10 cellular contexts compared by ENCODE assay signal in genomic region chr10:71728218-71728737, GRCh38. TPM values are rescaled to one million over a fixed set of nuclear protein-coding genes. Genes with fewer than 3 reads are reported as not detected.
DNase-seq lines count a peak whose midpoint lies in the region; ATAC-seq and TF ChIP-seq lines count a peak whose summit lies in the region.
"Had no signal": no experiment of that assay in that cellular context is flagged by ENCODE, and none has a peak within 500 bp of the region (broad histone marks: within the 10 kb centered on the region; RNA-seq: fewer than 3 reads in every experiment).

No MANE protein-coding gene starts in this region.

- H3K4me1 Mint-ChIP-seq in stimulated activated naive B cell treated with anti-CD40 and anti-IgM and Interleukin-4, amounts not matched to agents 10 μg/mL and 1 μg/mL and 100 μg/mL, for 72 hours = peaks cover 49 to 64% of the 10 kb centered on the region in 2 donors

- peaks cover 7% of the 10 kb centered on the region for H3K4me1 ChIP-seq in fibroblast of lung (ENCODE audit: control insufficient read depth, extremely low read depth, insufficient read depth, low read length)
- H3K4me1 ChIP-seq: HAP-1 had no signal

- H3K79me2 ChIP-seq in fibroblast of lung (ENCODE audit: control insufficient read depth, insufficient read depth, low read length) = no peaks in the 10 kb centered on the region

- peak overlapping the region; percentile 68 for H3K4me2 ChIP-seq in fibroblast of lung (ENCODE audit: extremely low read depth, insufficient read depth, low read length)

- no peak for TF ChIP-seq CTCF in fibroblast of lung (conservative IDR thresholded peaks at IDR 0.05 in 1 of 2, IDR thresholded peaks at IDR 0.05 in 1 of 2; ENCODE audit: low read depth in 1 of 2, low read length in 2 of 2)

- no peak overlapping the region for H3K9ac ChIP-seq in fibroblast of lung (ENCODE audit: insufficient read depth, low read length)

- peak; percentile 28 for ATAC-seq in GM21619 (IDR thresholded peaks at IDR 0.05; ENCODE audit: unreplicated experiment)
- ATAC-seq in stimulated activated naive B cell treated with anti-CD40 and anti-IgM and Interleukin-4, amounts not matched to agents 10 μg/mL and 1 μg/mL and 100 μg/mL, for 72 hours (replicated peaks) = peak; percentile 8 to 12
- ATAC-seq in HG02870 (IDR thresholded peaks at IDR 0.05; ENCODE audit: unreplicated experiment) = no peak
- ATAC-seq in activated CD4-positive, CD25-positive, alpha-beta regulatory T cell treated with anti-CD3 and anti-CD28 coated beads, Interleukin-2, amount 50 U/mL, for 24 hours = no peak

- peaks cover 3% of the 10 kb centered on the region for H3K27me3 ChIP-seq in fibroblast of lung (ENCODE audit: control insufficient read depth, insufficient read depth, low read length)

- no peaks in the 10 kb centered on the region for H3K36me3 Mint-ChIP-seq in stimulated activated naive B cell treated with anti-CD40 and anti-IgM and Interleukin-4, amounts not matched to agents 10 μg/mL and 1 μg/mL and 100 μg/mL, for 72 hours

- H3K27me3 Mint-ChIP-seq in stimulated activated naive B cell treated with anti-CD40 and anti-IgM and Interleukin-4, amounts not matched to agents 10 μg/mL and 1 μg/mL and 100 μg/mL, for 72 hours = no peaks in the 10 kb centered on the region

- no peaks in the 10 kb centered on the region for H3K9me3 ChIP-seq in fibroblast of lung (ENCODE audit: control insufficient read depth, insufficient read depth, low read depth, low read length)
- H3K9me3 ChIP-seq: HAP-1 had no signal

- no peaks in the 10 kb centered on the region for H3K9me3 Mint-ChIP-seq in stimulated activated naive B cell treated with anti-CD40 and anti-IgM and Interleukin-4, amounts not matched to agents 10 μg/mL and 1 μg/mL and 100 μg/mL, for 72 hours

- peak overlapping the region in 1 of 2 donors; percentile 31 for H3K4me3 Mint-ChIP-seq in stimulated activated naive B cell treated with anti-CD40 and anti-IgM and Interleukin-4, amounts not matched to agents 10 μg/mL and 1 μg/mL and 100 μg/mL, for 72 hours

- peak overlapping the region; percentile 57 for H2AFZ ChIP-seq in fibroblast of lung (ENCODE audit: low read length)

- H3K36me3 ChIP-seq in fibroblast of lung (ENCODE audit: control insufficient read depth, insufficient read depth, low read length) = no peaks in the 10 kb centered on the region
- H3K36me3 ChIP-seq: HAP-1 had no signal

- no peak overlapping the region for H3K4me3 ChIP-seq in fibroblast of lung (replicated peaks in 1 of 4; ENCODE audit: control extremely low read depth in 1 of 4, insufficient read depth in 1 of 4, low read depth in 3 of 4, low read length in 4 of 4)
- H3K4me3 ChIP-seq: HAP-1 had no signal

- H3K27ac Mint-ChIP-seq in stimulated activated naive B cell treated with anti-CD40 and anti-IgM and Interleukin-4, amounts not matched to agents 10 μg/mL and 1 μg/mL and 100 μg/mL, for 72 hours = peak overlapping the region; percentile 65

- no peak overlapping the region for H3K27ac ChIP-seq in fibroblast of lung (ENCODE audit: insufficient read depth, low read length)

- peak; percentile 58 for DNase-seq in ELF-1 (ENCODE audit: low read depth, low spot score)
- DNase-seq in NCI-H524 treated with DMSO at 0.1 percent for 48 hours (lab: John Stamatoyannopoulos, UW) = peak; percentile 30
- no peak for DNase-seq in fibroblast of lung (ENCODE audit: low read depth in 2 of 2)
- DNase-seq in stimulated activated naive B cell treated with anti-CD40 and anti-IgM and Interleukin-4, amounts not matched to agents 10 μg/mL and 1 μg/mL and 100 μg/mL, for 72 hours = no peak
- DNase-seq in HCEC 1CT = no peak

- H4K20me1 ChIP-seq in fibroblast of lung (ENCODE audit: control insufficient read depth, extremely low read depth, insufficient read depth, low read length) = no peaks in the 10 kb centered on the region

RNA-seq across cellular contexts. Expression of gene C10orf105, which starts 8.7 kb away (rescaled TPM):
- under 0.01 TPM in 2 replicates for total RNA-seq in fibroblast of lung
- polyA plus RNA-seq in fibroblast of lung = 0.02 and 0.14 TPM in 2 replicates
- 0.02 and 0.07 TPM in 2 replicates for polyA plus RNA-seq in fibroblast of lung (2012)
- 0.07 TPM in 1 of 2 replicates, not detected in the other for polyA minus RNA-seq in fibroblast of lung (ENCODE audit: low replicate concordance)
- total RNA-seq: bronchial epithelial cell had no signal

RNA-seq across cellular contexts. Expression of gene VSIR, which starts 45.0 kb away (rescaled TPM):
- total RNA-seq in fibroblast of lung = 24.4 and 44.1 TPM in 2 replicates
- 14.1 and 39.9 TPM in 2 replicates for polyA plus RNA-seq in fibroblast of lung
- 29.2 and 57.9 TPM in 2 replicates for polyA plus RNA-seq in fibroblast of lung (2012)
- polyA minus RNA-seq in fibroblast of lung (ENCODE audit: low replicate concordance) = 38.7 and 156 TPM in 2 replicates

Comparison
In these comparisons a context has a peak if more than half of its experiments do, and no peak if none do; other contexts are left out.
1. DNase-seq: peak in ELF-1 (single experiment) and NCI-H524 treated with DMSO at 0.1 percent for 48 hours (single experiment); none in fibroblast of lung (0 of 2), stimulated activated naive B cell treated with anti-CD40 and anti-IgM and Interleukin-4, amounts not matched to agents 10 μg/mL and 1 μg/mL and 100 μg/mL, for 72 hours (single experiment) and HCEC 1CT (single experiment).
2. ATAC-seq: peak in GM21619 (single experiment) and stimulated activated naive B cell treated with anti-CD40 and anti-IgM and Interleukin-4, amounts not matched to agents 10 μg/mL and 1 μg/mL and 100 μg/mL, for 72 hours (2 of 2); none in HG02870 (single experiment) and activated CD4-positive, CD25-positive, alpha-beta regulatory T cell treated with anti-CD3 and anti-CD28 coated beads, Interleukin-2, amount 50 U/mL, for 24 hours (0 of 2).